Comparison of ENCODE assay signal across 9 cellular contexts in genomic region chr17:38922538-38923291, GRCh38. TPM values are rescaled to one million over a fixed set of nuclear protein-coding genes. Genes with fewer than 3 reads are reported as not detected.
DNase-seq lines count a peak whose midpoint lies in the region; ATAC-seq and TF ChIP-seq lines count a peak whose summit lies in the region.
"Had no signal": no experiment of that assay in that cellular context is flagged by ENCODE, and none has a peak within 500 bp of the region (broad histone marks: within the 10 kb centered on the region; RNA-seq: fewer than 3 reads in every experiment).

No MANE protein-coding gene starts in this region.

- no peaks in the 10 kb centered on the region for H3K9me3 Mint-ChIP-seq in CD8-positive, alpha-beta T cell
- H3K9me3 Mint-ChIP-seq: stimulated activated naive CD8-positive, alpha-beta T cell treated with anti-CD3 and anti-CD28 coated beads, Interleukin-15, Interleukin-2, amounts not matched to agents 100 ng/mL and 50 ng/mL, for 24 hours had no signal

- no peak overlapping the region for H3K4me3 ChIP-seq in CD8-positive, alpha-beta T cell (ENCODE audit: low read depth, low read length)
- H3K4me3 ChIP-seq in body of pancreas = no peak overlapping the region
- no peak overlapping the region for H3K4me3 ChIP-seq in stomach

- TF ChIP-seq POLR2A in body of pancreas (IDR thresholded peaks at IDR 0.05) (no peak), stomach (IDR thresholded peaks at IDR 0.05) (no peak)

- peak in 1 of 7 experiments; percentile 48 for DNase-seq in CD8-positive, alpha-beta T cell
- DNase-seq in NCI-H2029 (lab: John Stamatoyannopoulos, UW) (peak; percentile 59), body of pancreas (peak; percentile 66 to 84 (median 84)), islet precursor cell (peak; percentile 60), stomach (peak; percentile 73), NCI-H187 (lab: John Stamatoyannopoulos, UW) (no peak), activated gamma-delta T cell treated with Interleukin-2 at 50 U/mL for 16 hours (no peak)

- peaks cover 35% of the 10 kb centered on the region for H3K36me3 Mint-ChIP-seq in CD8-positive, alpha-beta T cell

- TF ChIP-seq EP300 in stomach (IDR thresholded peaks at IDR 0.05) = no peak

- intact Hi-C loops in CD8-positive, alpha-beta T cell (cut with DNase I, micrococcal nuclease) = loop anchor here in 1 of 2 experiments (2.0 kb wide), 1 partner anchor 52 kb away; the partner anchor contains the start of gene LASP1
- intact Hi-C loops in body of pancreas (cut with DNase I) = no loop called here
- intact Hi-C loops in stomach (cut with DNase I; ENCODE audit: low total_unique reads) = no loop called here

- POLR2A ChIA-PET in CD8-positive, alpha-beta T cell (lab: Charles Lee) = interaction anchor here (0.7 to 4.5 kb wide), 5 partner anchors 19 to 97 kb away, joined by 3 to 34 read pairs (median 4); partner anchors contain the start of gene LASP1

- no peak for ATAC-seq in CD8-positive, alpha-beta T cell
- ATAC-seq in body of pancreas (peak; percentile 40), GM21515 (IDR thresholded peaks at IDR 0.05; ENCODE audit: unreplicated experiment) (no peak)

- H3K27ac ChIP-seq in CD8-positive, alpha-beta T cell (ENCODE audit: low read depth, low read length) = no peak overlapping the region
- H3K27ac ChIP-seq in body of pancreas = peak overlapping the region in 3 of 4 donors; percentile 20 to 64 (median 52)
- H3K27ac ChIP-seq in stomach = peak overlapping the region; percentile 2 to 78 (median 59)

- no peaks in the 10 kb centered on the region for H3K9me3 ChIP-seq in CD8-positive, alpha-beta T cell (ENCODE audit: low read length)
- H3K9me3 ChIP-seq in body of pancreas (no peaks in the 10 kb centered on the region), stomach (no peaks in the 10 kb centered on the region)

- no peaks in the 10 kb centered on the region for H3K27me3 ChIP-seq in CD8-positive, alpha-beta T cell (ENCODE audit: insufficient read depth, low read length)
- H3K27me3 ChIP-seq in body of pancreas (no peaks in the 10 kb centered on the region), stomach (no peaks in the 10 kb centered on the region)

- 48 to 51% methylated on average over 6 of the region's 6 CpGs for WGBS in body of pancreas, 2 donors
- WGBS in stomach, 5 donors = 44 to 64% (median 48%) methylated on average over 6 of the region's 6 CpGs

- peaks cover 26% of the 10 kb centered on the region for H3K4me1 ChIP-seq in CD8-positive, alpha-beta T cell (ENCODE audit: insufficient read depth, low read length)
- H3K4me1 ChIP-seq in body of pancreas = peaks cover 14% of the 10 kb centered on the region
- H3K4me1 ChIP-seq in stomach = peaks cover 19 to 85% (median 56%) of the 10 kb centered on the region in 4 donors

- no peak for TF ChIP-seq CTCF in CD8-positive, alpha-beta T cell (IDR thresholded peaks at IDR 0.05)
- peak in 3 of 7 experiments; percentile 11 to 17 (median 12) for TF ChIP-seq CTCF in body of pancreas (IDR thresholded peaks at IDR 0.05)
- TF ChIP-seq CTCF in stomach (IDR thresholded peaks at IDR 0.05) = no peak

- no peaks in the 10 kb centered on the region for H3K27me3 Mint-ChIP-seq in CD8-positive, alpha-beta T cell (ENCODE audit: low read depth)
- H3K27me3 Mint-ChIP-seq: stimulated activated naive CD8-positive, alpha-beta T cell treated with anti-CD3 and anti-CD28 coated beads, Interleukin-15, Interleukin-2, amounts not matched to agents 100 ng/mL and 50 ng/mL, for 24 hours had no signal

- peaks cover 45% of the 10 kb centered on the region for H3K4me1 Mint-ChIP-seq in CD8-positive, alpha-beta T cell (ENCODE audit: low read depth)

- CTCF ChIA-PET in CD8-positive, alpha-beta T cell (lab: Charles Lee) = interaction anchor here (1.2 to 3.6 kb wide), 12 partner anchors 10 to 252 kb away, joined by 3 to 20 read pairs (median 5); partner anchors contain the start of gene LASP1

- H3K4me3 Mint-ChIP-seq in CD8-positive, alpha-beta T cell = no peak overlapping the region
- H3K4me3 Mint-ChIP-seq: stimulated activated naive CD8-positive, alpha-beta T cell treated with anti-CD3 and anti-CD28 coated beads, Interleukin-15, Interleukin-2, amounts not matched to agents 100 ng/mL and 50 ng/mL, for 24 hours had no signal

- peak overlapping the region; percentile 66 for H3K27ac Mint-ChIP-seq in CD8-positive, alpha-beta T cell

- H3K36me3 ChIP-seq in CD8-positive, alpha-beta T cell (ENCODE audit: insufficient read depth, low read length) = peaks cover 18% of the 10 kb centered on the region
- H3K36me3 ChIP-seq in body of pancreas (replicated peaks in 1 of 2; ENCODE audit: insufficient read depth in 1 of 2, low read depth in 2 of 2) = peaks cover 11 to 18% of the 10 kb centered on the region in 2 donors
- H3K36me3 ChIP-seq in stomach = peaks cover 23 to 38% (median 31%) of the 10 kb centered on the region in 4 donors

RNA-seq across cellular contexts. Expression of gene FBXO47, which starts 44.5 kb away (rescaled TPM):
- not detected for total RNA-seq in CD8-positive, alpha-beta T cell
- total RNA-seq in body of pancreas (not detected), stomach (not detected)
- polyA plus RNA-seq in stomach = not detected

RNA-seq across cellular contexts. Expression of gene LASP1, which starts 52.9 kb away (rescaled TPM):
- total RNA-seq in CD8-positive, alpha-beta T cell = 10 to 100 TPM; 51.6 to 57.1 TPM
- total RNA-seq in body of pancreas (10 to 100 TPM; 70.3 to 76.1 TPM), stomach (100 to 1,000 TPM in 3 of 5 donors, 10 to 100 TPM in 2; 93.0 to 183 (median 107) TPM)
- 100 to 1,000 TPM in 1 of 3 donors, 10 to 100 TPM in 2; 33.7 to 119 (median 94.3) TPM for polyA plus RNA-seq in stomach

Comparison
In these comparisons a context has a peak if more than half of its experiments do, and no peak if none do; other contexts are left out.
1. DNase-seq: peak in NCI-H2029 (single experiment), body of pancreas (4 of 4), islet precursor cell (single experiment) and stomach (single experiment); none in NCI-H187 (0 of 2) and activated gamma-delta T cell treated with Interleukin-2 at 50 U/mL for 16 hours (single experiment).